ENCODE assay signal across 15 cellular contexts in the genomic region with DNA sequence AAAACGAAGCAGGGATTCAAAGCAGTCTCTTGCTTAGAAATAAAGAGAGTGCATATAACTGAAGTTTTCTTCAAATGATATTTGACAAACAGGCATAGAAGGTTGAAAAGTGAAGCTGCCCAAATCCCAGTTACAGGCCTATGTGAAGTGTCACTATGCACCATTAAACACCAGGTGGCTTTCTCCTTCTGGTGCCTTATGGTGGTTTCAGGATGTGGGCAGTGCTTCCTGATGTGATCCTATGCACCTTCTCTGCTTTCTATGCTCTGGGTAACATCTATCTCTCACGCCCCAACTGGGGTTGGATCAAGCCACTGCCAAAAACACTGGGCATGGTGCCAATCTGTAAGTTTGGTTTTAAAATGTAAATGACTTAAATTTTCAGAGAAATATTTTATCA.
DNase-seq lines count a peak whose midpoint lies in the region; ATAC-seq and TF ChIP-seq lines count a peak whose summit lies in the region.
"Had no signal": no experiment of that assay in that cellular context is flagged by ENCODE, and none has a peak within 500 bp of the region (broad histone marks: within the 10 kb centered on the region; RNA-seq: fewer than 3 reads in every experiment).

No MANE protein-coding gene starts in this region.

- no peaks in the 10 kb centered on the region for H3K27me3 Mint-ChIP-seq in endothelial cell (ENCODE audit: unreplicated experiment)
- H3K27me3 Mint-ChIP-seq: activated naive CD8-positive, alpha-beta T cell; stimulated activated naive CD8-positive, alpha-beta T cell treated with anti-CD3 and anti-CD28 coated beads, Interleukin-15, amount 100 ng/mL, for 72 hours had no signal

- peak; percentile 56 for DNase-seq in DMS53 (lab: John Stamatoyannopoulos, UW)
- DNase-seq in NCI-H2196 (lab: John Stamatoyannopoulos, UW; ENCODE audit: unreplicated experiment) = peak; percentile 20
- DNase-seq in fibroblast of mammary gland (ENCODE audit: low read depth) = no peak
- no peak for DNase-seq in germinal center (ENCODE audit: low spot score)
- DNase-seq in endothelial cell (ENCODE audit: low spot score) = no peak
- DNase-seq: activated CD4-positive, alpha-beta T cell treated with anti-CD3 and anti-CD28 coated beads for 48 hours; GF-D8; left ventricle myocardium superior; stimulated activated naive CD8-positive, alpha-beta T cell treated with anti-CD3 and anti-CD28 coated beads, Interleukin-15, amount 100 ng/mL, for 72 hours; T-helper 2 cell had no signal

- TF ChIP-seq CTCF in fibroblast of mammary gland (conservative IDR thresholded peaks at IDR 0.05; ENCODE audit: control insufficient read depth, insufficient read depth, low read depth, low read length) (peak; percentile 2), endothelial cell (IDR thresholded peaks at IDR 0.05; ENCODE audit: unreplicated experiment) (no peak)

- no peak overlapping the region for H3K4me3 ChIP-seq in fibroblast of mammary gland (ENCODE audit: control insufficient read depth, low read depth, low read length)
- H3K4me3 ChIP-seq: BLaER1 treated with 17β-estradiol and CSF1 and Interleukin-3, amounts not matched to agents 10 nM and 100 nM; prostate gland had no signal

- H3K36me3 Mint-ChIP-seq in endothelial cell (ENCODE audit: low read depth, unreplicated experiment) = no peaks in the 10 kb centered on the region
- H3K36me3 Mint-ChIP-seq: activated naive CD8-positive, alpha-beta T cell had no signal

- ATAC-seq in GM19452 (IDR thresholded peaks at IDR 0.05; ENCODE audit: unreplicated experiment) (peak; percentile 51), GM21786 (IDR thresholded peaks at IDR 0.05; ENCODE audit: unreplicated experiment) (no peak)
- ATAC-seq: left ventricle myocardium superior; stimulated activated naive CD8-positive, alpha-beta T cell treated with anti-CD3 and anti-CD28 coated beads, Interleukin-15, amount 100 ng/mL, for 72 hours had no signal

- no peaks in the 10 kb centered on the region for H3K9me3 Mint-ChIP-seq in endothelial cell (ENCODE audit: unreplicated experiment)

- peaks cover 6% of the 10 kb centered on the region for H3K4me1 Mint-ChIP-seq in endothelial cell (ENCODE audit: unreplicated experiment)
- H3K4me1 Mint-ChIP-seq: stimulated activated naive CD8-positive, alpha-beta T cell treated with anti-CD3 and anti-CD28 coated beads, Interleukin-15, amount 100 ng/mL, for 72 hours had no signal

- no peak overlapping the region for H3K4me3 Mint-ChIP-seq in endothelial cell (ENCODE audit: unreplicated experiment)
- H3K4me3 Mint-ChIP-seq: activated naive CD8-positive, alpha-beta T cell; stimulated activated naive CD8-positive, alpha-beta T cell treated with anti-CD3 and anti-CD28 coated beads, Interleukin-15, amount 100 ng/mL, for 72 hours had no signal

- H3K27ac Mint-ChIP-seq in endothelial cell (ENCODE audit: unreplicated experiment) = no peak overlapping the region
- H3K27ac Mint-ChIP-seq: activated naive CD8-positive, alpha-beta T cell; stimulated activated naive CD8-positive, alpha-beta T cell treated with anti-CD3 and anti-CD28 coated beads, Interleukin-15, amount 100 ng/mL, for 72 hours had no signal

Comparison
In these comparisons a context has a peak if more than half of its experiments do, and no peak if none do; other contexts are left out.
1. DNase-seq: peak in DMS53 (single experiment) and NCI-H2196 (single experiment); none in fibroblast of mammary gland (single experiment), germinal center (single experiment) and endothelial cell (single experiment).